7 cellular contexts compared by ENCODE assay signal in the genomic region with DNA sequence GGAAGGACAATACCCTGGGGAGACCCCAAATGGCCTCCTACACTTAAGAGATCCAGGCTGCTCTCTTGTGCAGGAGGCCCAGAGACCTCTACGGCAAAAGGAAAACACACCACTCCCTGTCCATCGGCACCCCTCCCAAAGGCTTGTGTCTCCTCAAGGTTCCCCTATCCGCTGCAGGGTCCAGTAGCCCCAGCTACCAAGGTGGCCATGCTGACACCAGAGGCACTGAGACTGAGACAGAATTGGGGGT. TPM values are rescaled to one million over a fixed set of nuclear protein-coding genes. Genes with fewer than 3 reads are reported as not detected.
DNase-seq lines count a peak whose midpoint lies in the region; ATAC-seq and TF ChIP-seq lines count a peak whose summit lies in the region.

No MANE protein-coding gene starts in this region.

- peaks cover 47% of the 10 kb centered on the region for H3K4me1 ChIP-seq in psoas muscle

- DNase-seq in T1000 (lab: John Stamatoyannopoulos, UW) (peak; percentile 46), psoas muscle (no peak), posterior cingulate gyrus (no peak)

- TF ChIP-seq CTCF in psoas muscle (IDR thresholded peaks at IDR 0.05), result no peak

- ATAC-seq in HG03039 (IDR thresholded peaks at IDR 0.05; ENCODE audit: unreplicated experiment), result peak; percentile 0
- peak; percentile 1 for ATAC-seq in esophagus mucosa
- ATAC-seq in psoas muscle, result no peak
- ATAC-seq in GM21390 (IDR thresholded peaks at IDR 0.05; ENCODE audit: unreplicated experiment), result no peak
- ATAC-seq in GM18502 (IDR thresholded peaks at IDR 0.05; ENCODE audit: poor library complexity, unreplicated experiment), result no peak

- H3K27ac ChIP-seq in psoas muscle, result peak overlapping the region; percentile 100

- no peaks in the 10 kb centered on the region for H3K27me3 ChIP-seq in psoas muscle (ENCODE audit: insufficient read depth in 3 of 3, low read length in 2 of 3)

- 0% methylated on average over 3 of the region's 3 CpGs for WGBS in psoas muscle, 3 donors

- H3K36me3 ChIP-seq in psoas muscle (ENCODE audit: insufficient read depth in 1 of 2, low read depth in 1 of 2), result peaks cover 11 to 43% of the 10 kb centered on the region in 2 donors

- intact Hi-C loops in psoas muscle (cut with DNase I), result loop anchor here in 1 of 2 donors (5.0 kb wide), 1 partner anchor 32 kb away; the partner anchor contains the start of gene MARS1
- intact Hi-C loops in posterior cingulate gyrus (cut with DNase I), result loop anchor here (2.0 kb wide), 1 partner anchor 31 kb away; the partner anchor contains the start of gene MARS1

- no peaks in the 10 kb centered on the region for H3K9me3 ChIP-seq in psoas muscle

- H3K4me3 ChIP-seq in psoas muscle, result peak overlapping the region; percentile 96

RNA-seq across cellular contexts. Expression of gene DDIT3, which starts 0.6 kb away (rescaled TPM):
- total RNA-seq in esophagus mucosa (34.8 TPM), psoas muscle (10 to 100 TPM; 11.1 to 59.5 (median 19.6) TPM)
- 100 to 1,000 TPM in 1 of 3 donors, 10 to 100 TPM in 2; 62.5 to 224 (median 68.9) TPM for polyA plus RNA-seq in psoas muscle

RNA-seq across cellular contexts. Expression of gene MBD6, which starts 2.9 kb away (rescaled TPM):
- total RNA-seq in esophagus mucosa (50.5 TPM), psoas muscle (10 to 100 TPM; 29.5 to 52.9 (median 39.5) TPM)
- polyA plus RNA-seq in psoas muscle, result 10 to 100 TPM; 11.6 to 18.4 (median 17.5) TPM

RNA-seq across cellular contexts. Expression of gene DCTN2, which starts 27.3 kb away (rescaled TPM):
- total RNA-seq in esophagus mucosa (105 TPM), psoas muscle (100 to 1,000 TPM in 2 of 4 donors, 10 to 100 TPM in 2; 91.0 to 128 (median 103) TPM)
- 100 to 1,000 TPM; 107 to 165 (median 123) TPM for polyA plus RNA-seq in psoas muscle

RNA-seq across cellular contexts. Expression of gene KIF5A, which starts 30.2 kb away (rescaled TPM):
- 0.16 TPM for total RNA-seq in esophagus mucosa
- under 1 TPM in 3 of 4 donors, not detected in 1; 0.04 to 0.21 (median 0.14) TPM for total RNA-seq in psoas muscle
- under 1 TPM; 0.01 to 0.18 (median 0.04) TPM for polyA plus RNA-seq in psoas muscle

RNA-seq across cellular contexts. Expression of gene MARS1, which starts 31.8 kb away (rescaled TPM):
- 130 TPM for total RNA-seq in esophagus mucosa
- 10 to 100 TPM; 68.6 to 88.0 (median 83.7) TPM for total RNA-seq in psoas muscle
- polyA plus RNA-seq in psoas muscle, result 10 to 100 TPM; 41.2 to 97.4 (median 77.7) TPM

Comparison
In these comparisons a context has a peak if more than half of its experiments do, and no peak if none do; other contexts are left out.
1. ATAC-seq: peak in HG03039 (single experiment) and esophagus mucosa (single experiment); none in psoas muscle (0 of 4), GM21390 (single experiment) and GM18502 (single experiment).